Comparison of ENCODE assay signal across 1 cellular context in genomic region chr1:54112969-54113368, GRCh38.
TF ChIP-seq lines count a peak whose summit lies in the region.

No MANE protein-coding gene starts in this region.

TF ChIP-seq in K562, 482 proteins besides CTCF, POLR2A, EP300 and RAD21:
- TF ChIP-seq HOXB6 (CRISPR knock-in tag; IDR thresholded peaks at IDR 0.05; ENCODE audit: borderline replicate concordance) (no peak), ZNF12 (CRISPR knock-in tag; IDR thresholded peaks at IDR 0.05) (no peak), LEF1 (IDR thresholded peaks at IDR 0.05) (no peak), SNIP1 (IDR thresholded peaks at IDR 0.05; ENCODE audit: low read depth) (no peak)
